Comparison of ENCODE assay signal across 8 cellular contexts in the genomic region with DNA sequence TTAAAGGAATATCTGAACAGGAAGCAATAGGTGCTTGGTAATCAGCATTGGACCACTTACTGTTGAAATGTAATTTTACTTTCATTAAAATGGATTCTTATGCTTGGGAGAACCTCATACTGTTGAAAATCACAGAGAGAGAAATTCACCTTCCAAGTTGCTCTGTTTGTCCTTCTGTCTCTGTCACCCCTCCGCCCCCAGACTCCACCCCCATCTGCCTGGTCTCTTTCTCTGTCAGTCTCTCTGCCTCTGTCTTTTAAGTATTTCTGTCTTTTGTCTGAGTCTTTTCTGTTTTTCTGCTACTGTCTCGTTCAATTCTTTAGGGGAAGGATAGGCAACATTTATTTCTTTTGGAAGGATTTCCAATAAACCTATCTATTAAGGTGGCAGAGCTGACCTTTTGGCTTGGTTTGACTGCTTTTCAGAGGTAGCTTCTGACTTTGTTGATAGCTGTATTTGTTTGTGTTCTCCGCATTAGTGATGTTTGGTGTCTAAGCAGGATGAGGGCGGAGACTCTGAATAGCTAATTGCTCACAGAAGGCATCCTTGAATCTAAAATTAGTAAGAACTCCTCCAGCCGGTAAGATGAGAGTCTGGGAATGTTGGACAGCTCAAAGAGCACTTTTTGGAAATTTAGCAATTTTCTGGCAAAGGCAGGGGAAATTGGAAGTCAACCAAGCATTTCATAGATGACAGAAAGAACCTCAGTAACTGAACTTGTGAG.
DNase-seq lines count a peak whose midpoint lies in the region; ATAC-seq and TF ChIP-seq lines count a peak whose summit lies in the region.

No MANE protein-coding gene starts in this region.

- no peak overlapping the region for H3K4me3 Mint-ChIP-seq in chondrocyte (ENCODE audit: unreplicated experiment)

- H3K9me3 Mint-ChIP-seq in chondrocyte (ENCODE audit: low read depth): no peaks in the 10 kb centered on the region

- ATAC-seq in HG02981 (IDR thresholded peaks at IDR 0.05; ENCODE audit: unreplicated experiment): no peak

- in situ Hi-C loops in ACHN (cut with HindIII; ENCODE audit: low pct_ligation_motif_present, low pct_unique_long_range_greater_than_20kb, low sequenced_read_pairs): no loop called here

- no peak overlapping the region for H3K27ac Mint-ChIP-seq in chondrocyte (ENCODE audit: unreplicated experiment)

- no peaks in the 10 kb centered on the region for H3K36me3 Mint-ChIP-seq in chondrocyte (ENCODE audit: low read depth)

- H3K4me1 Mint-ChIP-seq in chondrocyte (ENCODE audit: low read depth): no peaks in the 10 kb centered on the region

- peaks cover 47% of the 10 kb centered on the region for H3K4me1 ChIP-seq in neuron (ENCODE audit: insufficient read depth, low read length)

- H2AFZ ChIP-seq in neuron (ENCODE audit: low read depth, low read length): no peak overlapping the region

- no peaks in the 10 kb centered on the region for H3K27me3 Mint-ChIP-seq in chondrocyte (ENCODE audit: low read depth)

- H3K4me3 ChIP-seq in AG10803 (ENCODE audit: low read length) (peak overlapping the region; percentile 74), epithelial cell of esophagus (ENCODE audit: low read length) (no peak overlapping the region), neuron (ENCODE audit: low read length) (peak overlapping the region; percentile 37)

- H3K27me3 ChIP-seq in neuron (ENCODE audit: insufficient read depth, low read length): no peaks in the 10 kb centered on the region

- TF ChIP-seq CTCF in AG10803 (conservative IDR thresholded peaks at IDR 0.05; ENCODE audit: low read length) (no peak), epithelial cell of esophagus (IDR thresholded peaks at IDR 0.05; ENCODE audit: insufficient read depth, low read depth, low read length, missing control alignments) (no peak), chondrocyte (IDR thresholded peaks at IDR 0.05) (no peak)

- H3K9me3 ChIP-seq in neuron (ENCODE audit: low read length): no peaks in the 10 kb centered on the region

- DNase-seq in AG10803 (ENCODE audit: low read depth): peak; percentile 90
- peak; percentile 74 for DNase-seq in RPMI7951 (ENCODE audit: low read depth)
- DNase-seq in epithelial cell of esophagus (ENCODE audit: low read depth): peak; percentile 62
- no peak for DNase-seq in ACHN
- DNase-seq in chondrocyte (ENCODE audit: low spot score): no peak
- no peak for DNase-seq in NCI-H146 (lab: John Stamatoyannopoulos, UW)

- H3K36me3 ChIP-seq in neuron (ENCODE audit: insufficient read depth, low read length): no peaks in the 10 kb centered on the region

Comparison
In these comparisons a context has a peak if more than half of its experiments do, and no peak if none do; other contexts are left out.
1. DNase-seq: peak in AG10803 (single experiment), RPMI7951 (single experiment) and epithelial cell of esophagus (single experiment); none in ACHN (single experiment), chondrocyte (single experiment) and NCI-H146 (single experiment).